21 cellular contexts compared by ENCODE assay signal in the genomic region with DNA sequence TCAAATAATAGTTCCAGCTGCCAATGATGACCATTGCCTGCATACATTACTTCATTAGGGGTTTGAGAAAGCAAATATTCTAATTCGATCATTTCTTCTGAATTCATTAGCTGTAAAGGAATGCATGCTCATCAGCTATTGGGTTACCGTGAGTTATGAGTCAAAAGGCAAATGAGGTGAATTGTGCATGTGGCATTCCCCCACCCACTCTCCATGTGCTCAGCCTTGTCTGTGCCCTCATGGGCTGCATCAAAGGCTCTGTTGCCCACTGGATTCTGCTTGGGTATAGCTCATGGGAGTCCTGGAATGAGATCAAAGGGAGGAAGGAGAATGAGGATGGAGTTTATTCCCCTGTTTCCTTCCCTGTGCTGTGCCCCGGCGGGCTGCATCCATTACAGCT.
DNase-seq lines count a peak whose midpoint lies in the region; ATAC-seq and TF ChIP-seq lines count a peak whose summit lies in the region.
"Had no signal": no experiment of that assay in that cellular context is flagged by ENCODE, and none has a peak within 500 bp of the region (broad histone marks: within the 10 kb centered on the region; RNA-seq: fewer than 3 reads in every experiment).

No MANE protein-coding gene starts in this region.

- H3K4me3 Mint-ChIP-seq in activated naive CD4-positive, alpha-beta T cell treated with anti-CD3 and anti-CD28 coated beads, Interleukin-2, amount 10 ng/mL, durations not matched to agents 7 days and 5 days, result no peak overlapping the region
- no peak overlapping the region for H3K4me3 Mint-ChIP-seq in activated naive CD8-positive, alpha-beta T cell treated with anti-CD3 and anti-CD28 coated beads for 36 hours
- H3K4me3 Mint-ChIP-seq: dendritic cell treated with granulocyte-macrophage colony-stimulating factor and Interleukin-4, amounts not matched to agents 40 ng/mL and 50 ng/mL, for 4 days; naive thymus-derived CD8-positive, alpha-beta T cell; stimulated activated naive CD8-positive, alpha-beta T cell treated with anti-CD3 and anti-CD28 coated beads, Interleukin-15, Interleukin-2, amounts not matched to agents 100 ng/mL and 50 ng/mL, for 24 hours; WTC11 had no signal

- H3K4me2 ChIP-seq in mammary epithelial cell (ENCODE audit: insufficient read depth, low read depth, low read length), result no peak overlapping the region
- H3K4me2 ChIP-seq: SK-N-SH had no signal

- H3K36me3 Mint-ChIP-seq in activated naive CD4-positive, alpha-beta T cell treated with anti-CD3 and anti-CD28 coated beads, Interleukin-2, amount 10 ng/mL, durations not matched to agents 7 days and 5 days, result no peaks in the 10 kb centered on the region
- H3K36me3 Mint-ChIP-seq in activated naive CD8-positive, alpha-beta T cell treated with anti-CD3 and anti-CD28 coated beads for 36 hours, result no peaks in the 10 kb centered on the region
- H3K36me3 Mint-ChIP-seq: WTC11 had no signal

- no peaks in the 10 kb centered on the region for H3K9me3 Mint-ChIP-seq in activated naive CD4-positive, alpha-beta T cell treated with anti-CD3 and anti-CD28 coated beads, Interleukin-2, amount 10 ng/mL, durations not matched to agents 7 days and 5 days
- H3K9me3 Mint-ChIP-seq in activated naive CD8-positive, alpha-beta T cell treated with anti-CD3 and anti-CD28 coated beads for 36 hours, result no peaks in the 10 kb centered on the region
- H3K9me3 Mint-ChIP-seq: dendritic cell treated with granulocyte-macrophage colony-stimulating factor and Interleukin-4, amounts not matched to agents 40 ng/mL and 50 ng/mL, for 4 days; stimulated activated naive CD8-positive, alpha-beta T cell treated with anti-CD3 and anti-CD28 coated beads, Interleukin-15, Interleukin-2, amounts not matched to agents 100 ng/mL and 50 ng/mL, for 24 hours; WTC11 had no signal

- H3K79me2 ChIP-seq in mammary epithelial cell (ENCODE audit: insufficient read depth, low read length), result no peaks in the 10 kb centered on the region

- H3K4me1 ChIP-seq in mammary epithelial cell (ENCODE audit: insufficient read depth, low read length) (no peaks in the 10 kb centered on the region), SJCRH30 (peaks cover 23% of the 10 kb centered on the region)
- H3K4me1 ChIP-seq: tibial nerve had no signal

- H3K4me1 Mint-ChIP-seq in activated naive CD4-positive, alpha-beta T cell treated with anti-CD3 and anti-CD28 coated beads, Interleukin-2, amount 10 ng/mL, durations not matched to agents 7 days and 5 days, result no peaks in the 10 kb centered on the region
- peaks cover 6% of the 10 kb centered on the region for H3K4me1 Mint-ChIP-seq in activated naive CD8-positive, alpha-beta T cell treated with anti-CD3 and anti-CD28 coated beads for 36 hours
- H3K4me1 Mint-ChIP-seq: naive thymus-derived CD8-positive, alpha-beta T cell had no signal

- no peak for TF ChIP-seq CTCF in mammary epithelial cell (conservative IDR thresholded peaks at IDR 0.05 in 1 of 2, IDR thresholded peaks at IDR 0.05 in 1 of 2; ENCODE audit: extremely low read depth in 1 of 2, insufficient read depth in 1 of 2, low read depth in 1 of 2, low read length in 2 of 2)

- H3K9ac ChIP-seq in mammary epithelial cell (ENCODE audit: insufficient read depth, low read length), result no peak overlapping the region
- H3K9ac ChIP-seq: SK-N-SH had no signal

- no peak overlapping the region for H3K27ac Mint-ChIP-seq in activated naive CD4-positive, alpha-beta T cell treated with anti-CD3 and anti-CD28 coated beads, Interleukin-2, amount 10 ng/mL, durations not matched to agents 7 days and 5 days
- H3K27ac Mint-ChIP-seq in activated naive CD8-positive, alpha-beta T cell treated with anti-CD3 and anti-CD28 coated beads for 36 hours, result no peak overlapping the region
- H3K27ac Mint-ChIP-seq: dendritic cell treated with granulocyte-macrophage colony-stimulating factor and Interleukin-4, amounts not matched to agents 40 ng/mL and 50 ng/mL, for 4 days; naive thymus-derived CD8-positive, alpha-beta T cell; stimulated activated naive CD8-positive, alpha-beta T cell treated with anti-CD3 and anti-CD28 coated beads, Interleukin-15, Interleukin-2, amounts not matched to agents 100 ng/mL and 50 ng/mL, for 24 hours; WTC11 had no signal

- no peak overlapping the region for H3K27ac ChIP-seq in mammary epithelial cell (ENCODE audit: insufficient read depth, low read depth, low read length)
- no peak overlapping the region for H3K27ac ChIP-seq in SJCRH30
- H3K27ac ChIP-seq: cardiac muscle cell, tibial nerve had no signal

- DNase-seq in activated naive CD4-positive, alpha-beta T cell treated with Interleukin-2 at 50 U/mL for 16 hours, result peak; percentile 35
- no peak for DNase-seq in activated naive CD4-positive, alpha-beta T cell treated with anti-CD3 and anti-CD28 coated beads, Interleukin-2, amount 10 ng/mL, durations not matched to agents 7 days and 5 days
- DNase-seq in activated naive CD8-positive, alpha-beta T cell treated with anti-CD3 and anti-CD28 coated beads for 36 hours, result peak; percentile 29
- peak; percentile 54 for DNase-seq in stimulated activated CD4-positive, alpha-beta T cell treated with anti-CD3 and anti-CD28 coated beads, Interleukin-4, amount 100 ng/mL, for 24 hours
- DNase-seq in stimulated activated naive CD8-positive, alpha-beta T cell treated with anti-CD3 and anti-CD28 coated beads, Interleukin-15, Interleukin-2, amounts not matched to agents 100 U/mL and 50 U/mL, for 24 hours, result peak; percentile 46
- DNase-seq in mammary epithelial cell (no peak), SJCRH30 (no peak)
- DNase-seq: glutamatergic neuron; mesendoderm; MG63; naive thymus-derived CD8-positive, alpha-beta T cell; NCI-H1436; NCI-H510A treated with DMSO at 0.1 percent for 48 hours; right cardiac atrium; SK-N-SH had no signal

- peaks cover 26% of the 10 kb centered on the region for H3K9me3 ChIP-seq in mammary epithelial cell (replicated peaks; ENCODE audit: insufficient read depth, low read length)
- peaks cover 2% of the 10 kb centered on the region; the same call in 1 of the 2 replicates for H3K9me3 ChIP-seq in SJCRH30 (replicated peaks)
- H3K9me3 ChIP-seq: MG63, SK-N-SH had no signal

- H4K20me1 ChIP-seq in mammary epithelial cell (ENCODE audit: insufficient read depth, low read length), result no peaks in the 10 kb centered on the region

- H3K27me3 Mint-ChIP-seq in activated naive CD4-positive, alpha-beta T cell treated with anti-CD3 and anti-CD28 coated beads, Interleukin-2, amount 10 ng/mL, durations not matched to agents 7 days and 5 days, result no peaks in the 10 kb centered on the region
- peaks cover 37% of the 10 kb centered on the region for H3K27me3 Mint-ChIP-seq in activated naive CD8-positive, alpha-beta T cell treated with anti-CD3 and anti-CD28 coated beads for 36 hours
- H3K27me3 Mint-ChIP-seq: dendritic cell treated with granulocyte-macrophage colony-stimulating factor and Interleukin-4, amounts not matched to agents 40 ng/mL and 50 ng/mL, for 4 days had no signal

- WGBS in mammary epithelial cell (ENCODE audit: low coverage, missing lambda C conversion rate), result 17% methylated on average over 4 of the region's 4 CpGs

- intact Hi-C loops in mammary epithelial cell (cut with micrococcal nuclease), result no loop called here

- no peak overlapping the region for H3K4me3 ChIP-seq in mammary epithelial cell (replicated peaks in 1 of 3; ENCODE audit: insufficient read depth in 1 of 3, low read depth in 2 of 3, low read length in 3 of 3)
- no peak overlapping the region for H3K4me3 ChIP-seq in SJCRH30
- H3K4me3 ChIP-seq: cardiac muscle cell, MG63, tibial nerve had no signal

- no peaks in the 10 kb centered on the region for H3K27me3 ChIP-seq in mammary epithelial cell (ENCODE audit: insufficient read depth, low read length)
- peaks cover 3% of the 10 kb centered on the region; the same call in 1 of the 2 replicates for H3K27me3 ChIP-seq in SJCRH30
- H3K27me3 ChIP-seq: cardiac muscle cell, MG63, tibial nerve had no signal

- no peaks in the 10 kb centered on the region for H3K36me3 ChIP-seq in mammary epithelial cell (ENCODE audit: insufficient read depth, low read length)
- no peaks in the 10 kb centered on the region for H3K36me3 ChIP-seq in SJCRH30
- H3K36me3 ChIP-seq: cardiac muscle cell, MG63, tibial nerve had no signal

- H2AFZ ChIP-seq in mammary epithelial cell (ENCODE audit: low read depth, low read length), result no peak overlapping the region

- peak; percentile 63 for ATAC-seq in stimulated activated naive CD8-positive, alpha-beta T cell treated with anti-CD3 and anti-CD28 coated beads, Interleukin-15, Interleukin-2, amounts not matched to agents 100 U/mL and 50 U/mL, for 24 hours
- ATAC-seq in GM18498 (IDR thresholded peaks at IDR 0.05; ENCODE audit: unreplicated experiment), result no peak
- ATAC-seq: naive thymus-derived CD8-positive, alpha-beta T cell; right cardiac atrium; WTC11 had no signal

- BruUV-seq in mammary epithelial cell (replicated peaks; lab: Mats Ljungman, UMichigan), result no TSS peak

- dilution Hi-C loops in mammary epithelial cell (cut with HindIII; ENCODE audit: low sequenced_read_pairs), result no loop called here

- CTCF ChIA-PET in activated naive CD4-positive, alpha-beta T cell treated with anti-CD3 and anti-CD28 coated beads, Interleukin-2, amount 10 ng/mL, durations not matched to agents 7 days and 5 days (lab: Charles Lee), result no interaction called here
- CTCF ChIA-PET in mammary epithelial cell (lab: Charles Lee; ENCODE audit: low non-redundant PET), result no interaction called here

- in situ Hi-C loops in mammary epithelial cell (cut with MboI; ENCODE audit: low sequenced_read_pairs in 2 of 2), result no loop called here

Comparison
In these comparisons a context has a peak if more than half of its experiments do, and no peak if none do; other contexts are left out.
1. DNase-seq: peak in activated naive CD4-positive, alpha-beta T cell treated with Interleukin-2 at 50 U/mL for 16 hours (single experiment), activated naive CD8-positive, alpha-beta T cell treated with anti-CD3 and anti-CD28 coated beads for 36 hours (single experiment), stimulated activated CD4-positive, alpha-beta T cell treated with anti-CD3 and anti-CD28 coated beads, Interleukin-4, amount 100 ng/mL, for 24 hours (single experiment) and stimulated activated naive CD8-positive, alpha-beta T cell treated with anti-CD3 and anti-CD28 coated beads, Interleukin-15, Interleukin-2, amounts not matched to agents 100 U/mL and 50 U/mL, for 24 hours (single experiment); none in activated naive CD4-positive, alpha-beta T cell treated with anti-CD3 and anti-CD28 coated beads, Interleukin-2, amount 10 ng/mL, durations not matched to agents 7 days and 5 days (single experiment), mammary epithelial cell (single experiment) and SJCRH30 (0 of 2).